In the genomic region with DNA sequence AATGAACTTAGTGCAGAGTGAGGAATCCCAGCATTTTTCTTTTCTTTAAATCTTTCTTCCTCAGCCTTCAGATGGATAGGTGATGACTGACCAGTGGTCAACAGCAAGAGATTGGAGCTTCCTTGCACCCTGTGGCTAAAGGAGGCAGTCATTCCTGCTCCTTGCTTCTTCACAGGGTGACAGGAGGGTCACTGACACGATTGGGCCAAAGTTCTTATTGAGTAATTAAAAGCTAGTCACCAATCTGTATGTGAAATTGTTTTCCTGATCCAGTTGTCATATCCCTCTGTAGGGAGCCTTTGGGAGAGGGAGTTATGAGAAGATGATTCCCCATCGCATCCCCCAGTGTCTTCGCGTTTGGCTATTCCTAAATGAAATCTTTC, we compare ENCODE assay signal across 15 cellular contexts.
DNase-seq lines count a peak whose midpoint lies in the region; ATAC-seq and TF ChIP-seq lines count a peak whose summit lies in the region.
"Had no signal": no experiment of that assay in that cellular context is flagged by ENCODE, and none has a peak within 500 bp of the region (broad histone marks: within the 10 kb centered on the region; RNA-seq: fewer than 3 reads in every experiment).

No MANE protein-coding gene starts in this region.

- no peaks in the 10 kb centered on the region for H3K4me1 Mint-ChIP-seq in activated T-helper 17 cell treated with anti-CD3 and anti-CD28 coated beads, Interleukin-2, amount 50 U/mL, for 72 hours

- 60% methylated on average over 4 of the region's 4 CpGs for WGBS in mammary epithelial cell (ENCODE audit: low coverage, missing lambda C conversion rate)
- WGBS in right lobe of liver (ENCODE audit: insufficient coverage, low coverage, low lambda C conversion rate, missing lambda C conversion rate) = 61% methylated on average over 4 of the region's 4 CpGs

- no TSS peak for BruUV-seq in mammary epithelial cell (replicated peaks; lab: Mats Ljungman, UMichigan)

- in situ Hi-C loops in mammary epithelial cell (cut with MboI; ENCODE audit: low sequenced_read_pairs in 2 of 2) (no loop called here), gastrocnemius medialis (cut with MboI; ENCODE audit: low sequenced_read_pairs in 4 of 4) (no loop called here), ACHN (cut with HindIII; ENCODE audit: low pct_ligation_motif_present, low pct_unique_long_range_greater_than_20kb, low sequenced_read_pairs) (no loop called here)

- peaks cover 7% of the 10 kb centered on the region for H3K27me3 Mint-ChIP-seq in activated T-helper 17 cell treated with anti-CD3 and anti-CD28 coated beads, Interleukin-2, amount 50 U/mL, for 72 hours

- no peaks in the 10 kb centered on the region for H3K36me3 ChIP-seq in breast epithelium
- H3K36me3 ChIP-seq in mammary epithelial cell (ENCODE audit: insufficient read depth, low read length) = no peaks in the 10 kb centered on the region
- H3K36me3 ChIP-seq in right lobe of liver = no peaks in the 10 kb centered on the region
- H3K36me3 ChIP-seq in gastrocnemius medialis = peaks cover 0 to 42% of the 10 kb centered on the region in 2 donors
- H3K36me3 ChIP-seq: BLaER1 treated with 17β-estradiol and CSF1 and Interleukin-3, amounts not matched to agents 10 nM and 100 nM had no signal

- H3K27me3 ChIP-seq in breast epithelium = no peaks in the 10 kb centered on the region
- H3K27me3 ChIP-seq in mammary epithelial cell (ENCODE audit: insufficient read depth, low read length) = no peaks in the 10 kb centered on the region
- H3K27me3 ChIP-seq in right lobe of liver = no peaks in the 10 kb centered on the region
- no peaks in the 10 kb centered on the region for H3K27me3 ChIP-seq in gastrocnemius medialis
- H3K27me3 ChIP-seq: BLaER1 treated with 17β-estradiol and CSF1 and Interleukin-3, amounts not matched to agents 10 nM and 100 nM had no signal

- no peak overlapping the region for H3K9ac ChIP-seq in mammary epithelial cell (ENCODE audit: insufficient read depth, low read length)
- H3K9ac ChIP-seq: BLaER1 treated with 17β-estradiol and CSF1 and Interleukin-3, amounts not matched to agents 10 nM and 100 nM; KMS-11 had no signal

- DNase-seq in breast epithelium (ENCODE audit: low spot score in 2 of 2) (no peak), mammary epithelial cell (no peak), right lobe of liver (no peak), gastrocnemius medialis (no peak), ACHN (no peak)
- no peak for DNase-seq in activated CD8-positive, alpha-beta memory T cell treated with anti-CD3 and anti-CD28 coated beads for 24 hours
- DNase-seq: DMS79 treated with DMSO at 0.1 percent for 48 hours, NCI-H1436, NCI-H2029, NCI-H510A had no signal

- H3K4me3 Mint-ChIP-seq in activated T-helper 17 cell treated with anti-CD3 and anti-CD28 coated beads, Interleukin-2, amount 50 U/mL, for 72 hours = peak overlapping the region; percentile 20
- H3K4me3 Mint-ChIP-seq: H9 had no signal

- H3K4me1 ChIP-seq in breast epithelium (no peaks in the 10 kb centered on the region), mammary epithelial cell (ENCODE audit: insufficient read depth, low read length) (peaks cover 4% of the 10 kb centered on the region), right lobe of liver (peaks cover 0 to 21% (median 10%) of the 10 kb centered on the region in 4 donors), gastrocnemius medialis (peaks cover 6 to 13% of the 10 kb centered on the region in 2 donors)
- H3K4me1 ChIP-seq: BLaER1 treated with 17β-estradiol and CSF1 and Interleukin-3, amounts not matched to agents 10 nM and 100 nM had no signal

- H3K9me3 ChIP-seq in breast epithelium (peaks cover 0 to under 1% of the 10 kb centered on the region in 2 donors), mammary epithelial cell (replicated peaks; ENCODE audit: insufficient read depth, low read length) (no peaks in the 10 kb centered on the region), right lobe of liver (no peaks in the 10 kb centered on the region), gastrocnemius medialis (no peaks in the 10 kb centered on the region)

- H3K4me3 ChIP-seq in breast epithelium (no peak overlapping the region), mammary epithelial cell (replicated peaks in 1 of 3; ENCODE audit: insufficient read depth in 1 of 3, low read depth in 2 of 3, low read length in 3 of 3) (no peak overlapping the region), right lobe of liver (no peak overlapping the region), gastrocnemius medialis (no peak overlapping the region)
- H3K4me3 ChIP-seq: BLaER1 treated with 17β-estradiol and CSF1 and Interleukin-3, amounts not matched to agents 10 nM and 100 nM had no signal

- CTCF ChIA-PET in mammary epithelial cell (lab: Charles Lee; ENCODE audit: low non-redundant PET) = interaction anchor here (0.7 to 1.2 kb wide), 4 partner anchors 199 to 754 kb away, joined by 3 read pairs; no protein-coding TSS in a partner anchor

- intact Hi-C loops in breast epithelium (cut with DNase I; ENCODE audit: low total_unique reads) = no loop called here
- intact Hi-C loops in mammary epithelial cell (cut with micrococcal nuclease) = loop anchor here (5.0 kb wide), 1 partner anchor 73 kb away; no protein-coding TSS in a partner anchor
- intact Hi-C loops in right lobe of liver (cut with DNase I) = no loop called here
- intact Hi-C loops in gastrocnemius medialis (cut with DNase I; ENCODE audit: low total_unique reads) = no loop called here

- H3K36me3 Mint-ChIP-seq in activated T-helper 17 cell treated with anti-CD3 and anti-CD28 coated beads, Interleukin-2, amount 50 U/mL, for 72 hours (ENCODE audit: low read depth) = no peaks in the 10 kb centered on the region

- no peak for ATAC-seq in activated T-helper 17 cell treated with anti-CD3 and anti-CD28 coated beads, Interleukin-2, amount 50 U/mL, for 72 hours (replicated peaks)
- peak; percentile 73 to 88 (median 76) for ATAC-seq in right lobe of liver
- ATAC-seq in gastrocnemius medialis = peak in 1 of 2 donors; percentile 10
- ATAC-seq in HG03439 (IDR thresholded peaks at IDR 0.05; ENCODE audit: unreplicated experiment) = no peak

- no peak for TF ChIP-seq CTCF in breast epithelium (IDR thresholded peaks at IDR 0.05)
- no peak for TF ChIP-seq CTCF in mammary epithelial cell (conservative IDR thresholded peaks at IDR 0.05 in 1 of 2, IDR thresholded peaks at IDR 0.05 in 1 of 2; ENCODE audit: extremely low read depth in 1 of 2, insufficient read depth in 1 of 2, low read depth in 1 of 2, low read length in 2 of 2)
- no peak for TF ChIP-seq CTCF in right lobe of liver (IDR thresholded peaks at IDR 0.05)
- TF ChIP-seq CTCF in gastrocnemius medialis (IDR thresholded peaks at IDR 0.05 in 4 of 5, conservative IDR thresholded peaks at IDR 0.05 in 1 of 5) = no peak

- dilution Hi-C loops in mammary epithelial cell (cut with HindIII; ENCODE audit: low sequenced_read_pairs) = no loop called here

- no peaks in the 10 kb centered on the region for H4K20me1 ChIP-seq in mammary epithelial cell (ENCODE audit: insufficient read depth, low read length)
- H4K20me1 ChIP-seq: BLaER1 treated with 17β-estradiol and CSF1 and Interleukin-3, amounts not matched to agents 10 nM and 100 nM had no signal

- H3K27ac ChIP-seq in breast epithelium (peak overlapping the region; percentile 7 to 31), mammary epithelial cell (ENCODE audit: insufficient read depth, low read depth, low read length) (no peak overlapping the region), right lobe of liver (peak overlapping the region in 2 of 3 donors; percentile 18 to 64), gastrocnemius medialis (peak overlapping the region; percentile 19 to 65 (median 40))
- H3K27ac ChIP-seq: BLaER1 treated with 17β-estradiol and CSF1 and Interleukin-3, amounts not matched to agents 10 nM and 100 nM; KMS-11 had no signal

- no peak for TF ChIP-seq POLR2A in breast epithelium (IDR thresholded peaks at IDR 0.05)
- no peak for TF ChIP-seq POLR2A in right lobe of liver (IDR thresholded peaks at IDR 0.05)
- TF ChIP-seq POLR2A in gastrocnemius medialis (IDR thresholded peaks at IDR 0.05) = no peak

- no peak overlapping the region for H3K27ac Mint-ChIP-seq in activated T-helper 17 cell treated with anti-CD3 and anti-CD28 coated beads, Interleukin-2, amount 50 U/mL, for 72 hours
- H3K27ac Mint-ChIP-seq: H9 had no signal

- H2AFZ ChIP-seq in mammary epithelial cell (ENCODE audit: low read depth, low read length) = no peak overlapping the region

- H3K9me3 Mint-ChIP-seq in activated T-helper 17 cell treated with anti-CD3 and anti-CD28 coated beads, Interleukin-2, amount 50 U/mL, for 72 hours = no peaks in the 10 kb centered on the region

- no peak overlapping the region for H3K4me2 ChIP-seq in mammary epithelial cell (ENCODE audit: insufficient read depth, low read depth, low read length)
- H3K4me2 ChIP-seq: BLaER1 treated with 17β-estradiol and CSF1 and Interleukin-3, amounts not matched to agents 10 nM and 100 nM; KMS-11 had no signal

- no peaks in the 10 kb centered on the region for H3K79me2 ChIP-seq in mammary epithelial cell (ENCODE audit: insufficient read depth, low read length)

Comparison
In these comparisons a context has a peak if more than half of its experiments do, and no peak if none do; other contexts are left out.
1. ATAC-seq: peak in right lobe of liver (4 of 4); none in activated T-helper 17 cell treated with anti-CD3 and anti-CD28 coated beads, Interleukin-2, amount 50 U/mL, for 72 hours (single experiment) and HG03439 (single experiment).